ENCODE assay signal across 18 cellular contexts in genomic region chr14:70212752-70213151, GRCh38. TPM values are rescaled to one million over a fixed set of nuclear protein-coding genes. Genes with fewer than 3 reads are reported as not detected.
A peak's percentile ranks its signal among the peaks of the same experiment; 100 is the strongest.
DNase-seq lines count a peak whose midpoint lies in the region; TF ChIP-seq lines count a peak whose summit lies in the region.
"Had no signal": no experiment of that assay in that cellular context is flagged by ENCODE, and none has a peak within 500 bp of the region (broad histone marks: within the 10 kb centered on the region; RNA-seq: fewer than 3 reads in every experiment).

No MANE protein-coding gene starts in this region.

- intact Hi-C loops in adrenal gland (cut with DNase I), result no loop called here

- no peak overlapping the region for H3K27ac ChIP-seq in mesenchymal stem cell (ENCODE audit: low read length, poor library complexity, severe bottlenecking)
- no peak overlapping the region for H3K27ac ChIP-seq in adrenal gland
- H3K27ac ChIP-seq: 22Rv1, A549, C4-2B had no signal

- WGBS in mesenchymal stem cell, result no CpG with 5 or more reads among the region's 1 CpG
- 62 to 78% (median 71%) methylated on average over 1 of the region's 1 CpG for WGBS in adrenal gland, 4 donors

- H2BK120ac ChIP-seq in mesenchymal stem cell (ENCODE audit: low read depth, low read length), result no peak overlapping the region

- H3K4me1 Mint-ChIP-seq in progenitor cell of endocrine pancreas (ENCODE audit: low read depth), result peaks cover 12% of the 10 kb centered on the region

- no peak overlapping the region for H3K23ac ChIP-seq in mesenchymal stem cell (ENCODE audit: low read length in 2 of 2)

- H3K36me3 ChIP-seq in mesenchymal stem cell (ENCODE audit: control insufficient read depth in 1 of 2, insufficient read depth in 2 of 2, low read depth in 1 of 2, low read length in 2 of 2), result no peaks in the 10 kb centered on the region
- H3K36me3 ChIP-seq in adrenal gland (replicated peaks in 1 of 2), result no peaks in the 10 kb centered on the region
- H3K36me3 ChIP-seq: HAP-1 had no signal

- H3K27me3 Mint-ChIP-seq in progenitor cell of endocrine pancreas, result no peaks in the 10 kb centered on the region

- no peak overlapping the region for H4K8ac ChIP-seq in mesenchymal stem cell (ENCODE audit: low read length)

- H3K4me2 ChIP-seq in mesenchymal stem cell (ENCODE audit: low read length, poor library complexity, severe bottlenecking), result peak overlapping the region; percentile 21
- H3K4me2 ChIP-seq: A549 had no signal

- DNase-seq in NCI-H1417 (lab: John Stamatoyannopoulos, UW) (peak; percentile 35 to 79 (median 53)), NCI-H1417 treated with DMSO at 0.1 percent for 48 hours (lab: John Stamatoyannopoulos, UW) (no peak), NCI-H69 (lab: John Stamatoyannopoulos, UW) (peak; percentile 16), mesenchymal stem cell (no peak), progenitor cell of endocrine pancreas (ENCODE audit: low spot score, unreplicated experiment) (no peak), erythroblast (lab: John Stamatoyannopoulos, UW) (no peak), adrenal gland (no peak)
- DNase-seq: AML-193; Caco-2; CD4-positive, alpha-beta T cell; DMS79 treated with DMSO at 0.1 percent for 48 hours; GF-D8 had no signal

- no peak overlapping the region for H3K9ac ChIP-seq in mesenchymal stem cell (ENCODE audit: low read length)

- H2BK5ac ChIP-seq in mesenchymal stem cell (ENCODE audit: low read depth, low read length, poor library complexity, severe bottlenecking), result no peak overlapping the region

- no peak for TF ChIP-seq CTCF in progenitor cell of endocrine pancreas (IDR thresholded peaks at IDR 0.05; ENCODE audit: unreplicated experiment)
- no peak for TF ChIP-seq CTCF in adrenal gland (IDR thresholded peaks at IDR 0.05)

- H2BK12ac ChIP-seq in mesenchymal stem cell (ENCODE audit: low read length in 2 of 2), result no peak overlapping the region

- TF ChIP-seq POLR2A in erythroblast (IDR thresholded peaks at IDR 0.05; ENCODE audit: low read length) (no peak), adrenal gland (IDR thresholded peaks at IDR 0.05) (no peak)

- H2BK15ac ChIP-seq in mesenchymal stem cell (ENCODE audit: low read depth, poor library complexity, severe bottlenecking), result no peak overlapping the region

- H3K36me3 Mint-ChIP-seq in progenitor cell of endocrine pancreas (ENCODE audit: insufficient read depth), result no peaks in the 10 kb centered on the region

- H3K4me3 Mint-ChIP-seq in progenitor cell of endocrine pancreas (ENCODE audit: low read depth), result no peak overlapping the region
- H3K4me3 Mint-ChIP-seq: CD4-positive, alpha-beta T cell had no signal

- H3K9me3 Mint-ChIP-seq in progenitor cell of endocrine pancreas (ENCODE audit: low read depth), result no peaks in the 10 kb centered on the region
- H3K9me3 Mint-ChIP-seq: CD4-positive, alpha-beta T cell had no signal

- H3K9me3 ChIP-seq in mesenchymal stem cell (ENCODE audit: control insufficient read depth, low read length) (no peaks in the 10 kb centered on the region), adrenal gland (replicated peaks in 1 of 3) (no peaks in the 10 kb centered on the region)
- H3K9me3 ChIP-seq: A549, Caco-2, HAP-1 had no signal

- H4K91ac ChIP-seq in mesenchymal stem cell (ENCODE audit: low read length), result no peak overlapping the region

- H2AFZ ChIP-seq in mesenchymal stem cell (ENCODE audit: low read depth, low read length), result no peak overlapping the region

- no peak overlapping the region for H3K18ac ChIP-seq in mesenchymal stem cell (ENCODE audit: low read depth in 1 of 2, low read length in 2 of 2)

- H3K27ac Mint-ChIP-seq in progenitor cell of endocrine pancreas, result peak overlapping the region; percentile 63
- H3K27ac Mint-ChIP-seq: CD4-positive, alpha-beta T cell had no signal

- no peak overlapping the region for H3K4me3 ChIP-seq in mesenchymal stem cell (ENCODE audit: insufficient read depth in 1 of 2, low read depth in 1 of 2, low read length in 2 of 2)
- H3K4me3 ChIP-seq in adrenal gland, result no peak overlapping the region
- H3K4me3 ChIP-seq: A549, HAP-1 had no signal

- H3K4me1 ChIP-seq in mesenchymal stem cell (ENCODE audit: control insufficient read depth, insufficient read depth, low read depth, low read length) (no peaks in the 10 kb centered on the region), adrenal gland (replicated peaks in 1 of 2) (no peaks in the 10 kb centered on the region)
- H3K4me1 ChIP-seq: A549, Caco-2, HAP-1 had no signal

- H3K14ac ChIP-seq in mesenchymal stem cell (ENCODE audit: low read length in 2 of 2), result no peak overlapping the region

- no peak overlapping the region for H2AK5ac ChIP-seq in mesenchymal stem cell (ENCODE audit: low read length, severe bottlenecking)

- H3K79me1 ChIP-seq in mesenchymal stem cell (replicated peaks; ENCODE audit: low read length, poor library complexity, severe bottlenecking), result no peaks in the 10 kb centered on the region

- H3K4ac ChIP-seq in mesenchymal stem cell (ENCODE audit: low read depth in 1 of 2, low read length in 2 of 2), result no peak overlapping the region

- H3K27me3 ChIP-seq in mesenchymal stem cell (ENCODE audit: control insufficient read depth in 1 of 2, insufficient read depth in 1 of 2, low read length in 2 of 2) (no peaks in the 10 kb centered on the region), adrenal gland (no peaks in the 10 kb centered on the region)

RNA-seq across cellular contexts. Expression of gene SLC8A3, which starts 24.0 kb away (rescaled TPM):
- not detected for polyA plus RNA-seq in mesenchymal stem cell (2013, experiment 1 of 2)
- not detected for polyA plus RNA-seq in mesenchymal stem cell (2013, experiment 2 of 2)
- total RNA-seq in progenitor cell of endocrine pancreas (0.43 and 0.89 TPM in 2 replicates), adrenal gland (1 to 10 TPM in 2 of 8 donors, under 1 TPM in 2, not detected in 4; 0.08 to 2.1 (median 0.89) TPM)
- 1 to 10 TPM in 1 of 3 donors, under 1 TPM in 2; 0.54 to 1.3 (median 0.56) TPM for polyA plus RNA-seq in adrenal gland
- total RNA-seq: Caco-2; CD4-positive, alpha-beta T cell; H4; HT-29 had no signal
- polyA plus RNA-seq: A549 had no signal

Comparison
In these comparisons a context has a peak if more than half of its experiments do, and no peak if none do; other contexts are left out.
1. DNase-seq: peak in NCI-H1417 (3 of 3) and NCI-H69 (single experiment); none in NCI-H1417 treated with DMSO at 0.1 percent for 48 hours (single experiment), mesenchymal stem cell (single experiment), progenitor cell of endocrine pancreas (single experiment), erythroblast (0 of 2) and adrenal gland (0 of 7).